32 cellular contexts compared by ENCODE assay signal in the genomic region with DNA sequence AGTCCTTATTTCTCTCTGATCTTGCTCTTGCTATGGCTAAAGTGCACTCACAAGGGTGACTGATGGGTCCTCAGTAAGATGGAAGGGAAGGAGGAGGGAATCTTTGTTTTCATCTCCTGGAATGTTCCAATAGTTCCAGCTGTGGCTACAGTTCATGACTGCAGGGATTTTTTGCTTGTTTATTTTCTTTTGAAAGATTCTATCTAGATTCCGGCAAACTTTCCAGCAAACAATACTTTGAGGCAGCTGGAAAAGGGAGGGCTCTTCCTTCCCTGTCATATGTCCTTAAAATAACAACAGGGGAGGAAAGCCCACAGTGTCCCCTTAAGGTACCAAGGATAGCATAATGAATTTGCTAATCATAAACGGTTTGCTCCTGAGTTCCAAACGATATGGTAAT.
DNase-seq lines count a peak whose midpoint lies in the region; ATAC-seq and TF ChIP-seq lines count a peak whose summit lies in the region.
"Had no signal": no experiment of that assay in that cellular context is flagged by ENCODE, and none has a peak within 500 bp of the region (broad histone marks: within the 10 kb centered on the region; RNA-seq: fewer than 3 reads in every experiment).

No MANE protein-coding gene starts in this region.

- H3K36me3 ChIP-seq in adipocyte (ENCODE audit: control insufficient read depth, insufficient read depth, low read length, severe bottlenecking) (no peaks in the 10 kb centered on the region), thoracic aorta (no peaks in the 10 kb centered on the region)
- no peaks in the 10 kb centered on the region for H3K36me3 ChIP-seq in CD8-positive, alpha-beta T cell (ENCODE audit: insufficient read depth, low read length)
- H3K36me3 ChIP-seq: BLaER1, pancreas, transverse colon had no signal

- H3K9ac ChIP-seq in adipocyte (ENCODE audit: low read length) = no peak overlapping the region
- H3K9ac ChIP-seq: BLaER1 had no signal

- H3K9me3 ChIP-seq in adipocyte (ENCODE audit: control insufficient read depth, low read length) (peaks cover 2% of the 10 kb centered on the region), thoracic aorta (no peaks in the 10 kb centered on the region)
- no peaks in the 10 kb centered on the region for H3K9me3 ChIP-seq in CD8-positive, alpha-beta T cell (ENCODE audit: low read length)
- H3K9me3 ChIP-seq: BLaER1, Caco-2, pancreas, transverse colon had no signal

- H3K9me3 Mint-ChIP-seq in mesothelial cell of epicardium = peaks cover 12% of the 10 kb centered on the region
- no peaks in the 10 kb centered on the region for H3K9me3 Mint-ChIP-seq in CD8-positive, alpha-beta T cell
- H3K9me3 Mint-ChIP-seq: activated CD8-positive, alpha-beta T cell treated with anti-CD3 and anti-CD28 coated beads for 36 hours; activated naive CD4-positive, alpha-beta T cell treated with anti-CD3 and anti-CD28 coated beads, Interleukin-2, amount 50 U/mL, for 24 hours had no signal

- H3K27me3 Mint-ChIP-seq in mesothelial cell of epicardium (ENCODE audit: low read depth) = no peaks in the 10 kb centered on the region
- peaks cover 4% of the 10 kb centered on the region for H3K27me3 Mint-ChIP-seq in CD8-positive, alpha-beta T cell (ENCODE audit: low read depth)

- H3K27ac Mint-ChIP-seq in mesothelial cell of epicardium = peak overlapping the region; percentile 68
- H3K27ac Mint-ChIP-seq in CD8-positive, alpha-beta T cell = no peak overlapping the region
- H3K27ac Mint-ChIP-seq: activated CD8-positive, alpha-beta T cell treated with anti-CD3 and anti-CD28 coated beads for 36 hours; activated naive CD4-positive, alpha-beta T cell treated with anti-CD3 and anti-CD28 coated beads, Interleukin-2, amount 50 U/mL, for 24 hours; activated T-helper 17 cell treated with anti-CD3 and anti-CD28 coated beads, Interleukin-2, amount 50 U/mL, for 72 hours; effector memory CD8-positive, alpha-beta T cell; nephron progenitor cell had no signal

- peaks cover 4% of the 10 kb centered on the region for H3K36me3 Mint-ChIP-seq in mesothelial cell of epicardium
- no peaks in the 10 kb centered on the region for H3K36me3 Mint-ChIP-seq in CD8-positive, alpha-beta T cell
- H3K36me3 Mint-ChIP-seq: activated naive CD4-positive, alpha-beta T cell treated with anti-CD3 and anti-CD28 coated beads, Interleukin-2, amount 50 U/mL, for 24 hours had no signal

- peak overlapping the region in 1 of 2 donors; percentile 22 for H3K27ac ChIP-seq in thoracic aorta
- no peak overlapping the region for H3K27ac ChIP-seq in CD8-positive, alpha-beta T cell (ENCODE audit: low read depth, low read length)
- H3K27ac ChIP-seq: BLaER1, pancreas had no signal

- H3K4me1 ChIP-seq in adipocyte (ENCODE audit: control insufficient read depth, insufficient read depth, low read length) = peaks cover 22% of the 10 kb centered on the region
- peaks cover 7 to 10% of the 10 kb centered on the region in 2 donors for H3K4me1 ChIP-seq in thoracic aorta (ENCODE audit: control insufficient read depth in 1 of 2, low read depth in 2 of 2)
- no peaks in the 10 kb centered on the region for H3K4me1 ChIP-seq in CD8-positive, alpha-beta T cell (ENCODE audit: insufficient read depth, low read length)
- H3K4me1 ChIP-seq: BLaER1, Caco-2, pancreas, transverse colon had no signal

- intact Hi-C loops in CD8-positive, alpha-beta T cell (cut with DNase I, micrococcal nuclease) = no loop called here

- POLR2A ChIA-PET in CD8-positive, alpha-beta T cell (lab: Charles Lee) = no interaction called here

- H3K27me3 ChIP-seq in adipocyte (replicated peaks; ENCODE audit: control insufficient read depth, insufficient read depth, low read length) (no peaks in the 10 kb centered on the region), thoracic aorta (replicated peaks; ENCODE audit: insufficient read depth) (no peaks in the 10 kb centered on the region)
- no peaks in the 10 kb centered on the region for H3K27me3 ChIP-seq in CD8-positive, alpha-beta T cell (ENCODE audit: insufficient read depth, low read length)
- H3K27me3 ChIP-seq: BLaER1, pancreas, transverse colon had no signal

- H3K4me3 ChIP-seq in adipocyte (ENCODE audit: low read length) = no peak overlapping the region
- no peak overlapping the region for H3K4me3 ChIP-seq in thoracic aorta
- no peak overlapping the region for H3K4me3 ChIP-seq in CD8-positive, alpha-beta T cell (ENCODE audit: low read depth, low read length)
- H3K4me3 ChIP-seq: BLaER1, lung, pancreas, transverse colon had no signal

- no peak overlapping the region for H3K4me3 Mint-ChIP-seq in mesothelial cell of epicardium
- no peak overlapping the region for H3K4me3 Mint-ChIP-seq in CD8-positive, alpha-beta T cell
- H3K4me3 Mint-ChIP-seq: activated CD8-positive, alpha-beta T cell treated with anti-CD3 and anti-CD28 coated beads for 36 hours; activated naive CD4-positive, alpha-beta T cell treated with anti-CD3 and anti-CD28 coated beads, Interleukin-2, amount 50 U/mL, for 24 hours; activated T-helper 17 cell treated with anti-CD3 and anti-CD28 coated beads, Interleukin-2, amount 50 U/mL, for 72 hours; effector memory CD8-positive, alpha-beta T cell; nephron progenitor cell had no signal

- peaks cover 26% of the 10 kb centered on the region for H3K4me1 Mint-ChIP-seq in mesothelial cell of epicardium
- no peaks in the 10 kb centered on the region for H3K4me1 Mint-ChIP-seq in CD8-positive, alpha-beta T cell (ENCODE audit: low read depth)
- H3K4me1 Mint-ChIP-seq: activated naive CD4-positive, alpha-beta T cell treated with anti-CD3 and anti-CD28 coated beads, Interleukin-2, amount 50 U/mL, for 24 hours; activated T-helper 17 cell treated with anti-CD3 and anti-CD28 coated beads, Interleukin-2, amount 50 U/mL, for 72 hours had no signal

- TF ChIP-seq CTCF in mesothelial cell of epicardium (IDR thresholded peaks at IDR 0.05; ENCODE audit: unreplicated experiment) = no peak
- no peak for TF ChIP-seq CTCF in thoracic aorta (IDR thresholded peaks at IDR 0.05)
- no peak for TF ChIP-seq CTCF in CD8-positive, alpha-beta T cell (IDR thresholded peaks at IDR 0.05)

- peak; percentile 31 for ATAC-seq in thoracic aorta (ENCODE audit: insufficient number of reproducible peaks, low FRiP score, low read depth)
- no peak for ATAC-seq in CD8-positive, alpha-beta T cell
- no peak for ATAC-seq in GM21723 (IDR thresholded peaks at IDR 0.05; ENCODE audit: unreplicated experiment)
- ATAC-seq: activated CD8-positive, alpha-beta T cell treated with anti-CD3 and anti-CD28 coated beads for 36 hours; activated T-helper 17 cell treated with anti-CD3 and anti-CD28 coated beads, Interleukin-2, amount 50 U/mL, for 72 hours; effector memory CD8-positive, alpha-beta T cell; HCT116; HepG2; Panc1; pancreas had no signal

- DNase-seq in adipocyte (ENCODE audit: low read depth) (peak; percentile 77), fibroblast of peridontal ligament (ENCODE audit: extremely low read depth) (peak; percentile 50), mesothelial cell of epicardium (ENCODE audit: low spot score in 2 of 2, unreplicated experiment in 2 of 2) (no peak), thoracic aorta (ENCODE audit: low spot score) (no peak), COLO829 (ENCODE audit: low spot score) (no peak)
- no peak for DNase-seq in CD8-positive, alpha-beta T cell
- DNase-seq: activated CD8-positive, alpha-beta T cell treated with anti-CD3 and anti-CD28 coated beads for 36 hours; amygdala; Caco-2; cortex of kidney; DMS53; effector memory CD8-positive, alpha-beta T cell; erythroblast; Karpas-422; kidney; NCI-H1417 treated with DMSO at 0.1 percent for 48 hours; NCI-H2081; NCI-H345; nephron progenitor cell; pancreas; right cardiac atrium; stimulated activated CD4-positive, alpha-beta T cell treated with anti-CD3 and anti-CD28 coated beads, Interleukin-4, amount 100 ng/mL, for 1 hour; SW 1271; transverse colon had no signal

- CTCF ChIA-PET in CD8-positive, alpha-beta T cell (lab: Charles Lee) = no interaction called here

Comparison
In these comparisons a context has a peak if more than half of its experiments do, and no peak if none do; other contexts are left out.
1. DNase-seq: peak in adipocyte (single experiment) and fibroblast of peridontal ligament (single experiment); none in mesothelial cell of epicardium (0 of 2), thoracic aorta (single experiment), COLO829 (single experiment) and CD8-positive, alpha-beta T cell (0 of 7).